ENCODE assay signal across 16 cellular contexts in genomic region chr21:25626752-25627151, GRCh38. TPM values are rescaled to one million over a fixed set of nuclear protein-coding genes. Genes with fewer than 3 reads are reported as not detected.
DNase-seq lines count a peak whose midpoint lies in the region; ATAC-seq, FAIRE-seq and TF ChIP-seq lines count a peak whose summit lies in the region.
"Had no signal": no experiment of that assay in that cellular context is flagged by ENCODE, and none has a peak within 500 bp of the region (broad histone marks: within the 10 kb centered on the region; RNA-seq: fewer than 3 reads in every experiment).

No MANE protein-coding gene starts in this region.

- no peaks in the 10 kb centered on the region for H3K27me3 ChIP-seq in liver (ENCODE audit: control insufficient read depth in 4 of 4, insufficient read depth in 4 of 4, low read length in 3 of 4)
- H3K27me3 ChIP-seq in HepG2 (ENCODE audit: control insufficient read depth in 1 of 2, insufficient read depth in 2 of 2, low read length in 2 of 2): 0 out of 5 replicates have a peak, but pooled peaks cover 0 to 4% of the 10 kb centered on the region in 2 experiments
- H3K27me3 ChIP-seq in bronchial epithelial cell (ENCODE audit: control insufficient read depth, insufficient read depth, low read length): no peaks in the 10 kb centered on the region
- no peaks in the 10 kb centered on the region for H3K27me3 ChIP-seq in right lobe of liver
- no peaks in the 10 kb centered on the region for H3K27me3 ChIP-seq in left lung
- H3K27me3 ChIP-seq: gastroesophageal sphincter, neutrophil had no signal

- no peaks in the 10 kb centered on the region for H3K9me3 ChIP-seq in liver (ENCODE audit: control insufficient read depth in 4 of 4, low read length in 3 of 4)
- no peaks in the 10 kb centered on the region for H3K9me3 ChIP-seq in HepG2 (ENCODE audit: low read length)
- H3K9me3 ChIP-seq in right lobe of liver: no peaks in the 10 kb centered on the region
- H3K9me3 ChIP-seq in left lung: no peaks in the 10 kb centered on the region
- H3K9me3 ChIP-seq: gastroesophageal sphincter, neutrophil had no signal

- intact Hi-C loops in HepG2 (cut with micrococcal nuclease; ENCODE audit: unreplicated experiment) (no loop called here), right lobe of liver (cut with DNase I) (no loop called here), left lung (cut with DNase I) (no loop called here)

- H3K27ac ChIP-seq in liver (ENCODE audit: low read depth in 1 of 2, low read length in 2 of 2) (no peak overlapping the region), HepG2 (ENCODE audit: extremely low read length, insufficient read depth, low read length) (no peak overlapping the region), right lobe of liver (no peak overlapping the region), left lung (peak overlapping the region in 1 of 2 donors; percentile 42)
- H3K27ac ChIP-seq: neutrophil, WERI-Rb-1 had no signal

- H3K36me3 ChIP-seq in liver (ENCODE audit: control insufficient read depth in 4 of 4, insufficient read depth in 3 of 4, low read depth in 1 of 4, low read length in 3 of 4) (no peaks in the 10 kb centered on the region), HepG2 (replicated peaks in 1 of 2; ENCODE audit: control insufficient read depth in 1 of 2, insufficient read depth in 2 of 2, low read length in 2 of 2) (no peaks in the 10 kb centered on the region), bronchial epithelial cell (ENCODE audit: control insufficient read depth, insufficient read depth, low read length) (no peaks in the 10 kb centered on the region), right lobe of liver (no peaks in the 10 kb centered on the region), left lung (no peaks in the 10 kb centered on the region)
- H3K36me3 ChIP-seq: gastroesophageal sphincter, neutrophil, WERI-Rb-1 had no signal

- H3K4me1 ChIP-seq in liver (ENCODE audit: control insufficient read depth in 4 of 4, insufficient read depth in 4 of 4, low read length in 3 of 4): no peaks in the 10 kb centered on the region
- H3K4me1 ChIP-seq in HepG2 (ENCODE audit: insufficient read depth, low read length): no peaks in the 10 kb centered on the region
- no peaks in the 10 kb centered on the region for H3K4me1 ChIP-seq in right lobe of liver
- no peaks in the 10 kb centered on the region for H3K4me1 ChIP-seq in left lung

- H4K20me1 ChIP-seq in HepG2 (ENCODE audit: insufficient read depth, low read length): no peaks in the 10 kb centered on the region

- TF ChIP-seq EP300 in HepG2 (IDR thresholded peaks at IDR 0.05; ENCODE audit: low read depth in 2 of 2, low read length in 2 of 2) (no peak), HepG2 (CRISPR knock-in tag; IDR thresholded peaks at IDR 0.05; ENCODE audit: borderline replicate concordance) (no peak)

- no peak for FAIRE-seq in HepG2 (lab: Jason Lieb, UNC)
- FAIRE-seq in bronchial epithelial cell (lab: Jason Lieb, UNC): no peak

- CTCF ChIA-PET in HepG2 (lab: Yijun Ruan, JAX; ENCODE audit: low intra/inter-chr PET ratio, low total read pairs): no interaction called here

- H2AFZ ChIP-seq in HepG2 (ENCODE audit: low read length): no peak overlapping the region

- TF ChIP-seq RAD21 in liver (IDR thresholded peaks at IDR 0.05) (no peak), HepG2 (CRISPR knock-in tag; IDR thresholded peaks at IDR 0.05) (no peak)

- no peak overlapping the region for H3K4me2 ChIP-seq in HepG2 (ENCODE audit: low read depth, low read length)

- no peaks in the 10 kb centered on the region for H3K79me2 ChIP-seq in HepG2 (ENCODE audit: insufficient read depth, low read length)

- DNase-seq in HepG2 (ENCODE audit: low spot score) (no peak), bronchial epithelial cell (ENCODE audit: low read depth) (peak; percentile 10), right lobe of liver (peak in 2 of 3 donors; percentile 49), left lung (no peak)
- no peak for DNase-seq in activated effector memory CD4-positive, alpha-beta T cell treated with Interleukin-2 at 50 U/mL for 16 hours
- DNase-seq in stimulated activated CD4-positive, alpha-beta T cell treated with anti-CD3 and anti-CD28 coated beads, Interleukin-1b, Interleukin-23, amount 100 ng/mL, for 48 hours: no peak
- DNase-seq: H7; NCI-H1436 treated with DMSO at 0.1 percent for 48 hours; NCI-H526; stimulated activated CD4-positive, alpha-beta T cell treated with anti-CD3 and anti-CD28 coated beads, Interleukin-4, amount 100 ng/mL, for 24 hours; stimulated activated CD8-positive, alpha-beta memory T cell treated with anti-CD3 and anti-CD28 coated beads, Interleukin-4, amount 100 ng/mL, for 48 hours; WERI-Rb-1 had no signal

- TF ChIP-seq POLR2A in HepG2 (IDR thresholded peaks at IDR 0.05; ENCODE audit: insufficient read depth in 1 of 2, low read depth in 2 of 2, low read length in 2 of 2) (no peak), right lobe of liver (IDR thresholded peaks at IDR 0.05) (no peak)

- H3K4me3 ChIP-seq in liver (ENCODE audit: low read depth in 1 of 3, low read length in 3 of 3): no peak overlapping the region
- H3K4me3 ChIP-seq in HepG2 (replicated peaks in 1 of 3; ENCODE audit: insufficient read depth in 1 of 3, low read depth in 2 of 3, low read length in 3 of 3): no peak overlapping the region
- no peak overlapping the region for H3K4me3 ChIP-seq in bronchial epithelial cell (ENCODE audit: low read depth, low read length)
- no peak overlapping the region for H3K4me3 ChIP-seq in right lobe of liver
- no peak overlapping the region for H3K4me3 ChIP-seq in left lung
- H3K4me3 ChIP-seq: gastroesophageal sphincter had no signal

- TF ChIP-seq CTCF in liver (IDR thresholded peaks at IDR 0.05; ENCODE audit: low read depth, low read length, missing input control) (no peak), HepG2 (CRISPR knock-in tag; IDR thresholded peaks at IDR 0.05) (no peak), bronchial epithelial cell (IDR thresholded peaks at IDR 0.05; ENCODE audit: insufficient read depth, low read length, severe bottlenecking) (no peak), right lobe of liver (IDR thresholded peaks at IDR 0.05) (no peak), left lung (IDR thresholded peaks at IDR 0.05) (no peak)

- ATAC-seq in HepG2: no peak
- peak; percentile 41 to 81 (median 62) for ATAC-seq in right lobe of liver
- no peak for ATAC-seq in left lung
- ATAC-seq in GM19324 (IDR thresholded peaks at IDR 0.05; ENCODE audit: low FRiP score, unreplicated experiment): no peak

- H3K9ac ChIP-seq in liver (ENCODE audit: low read depth in 1 of 2, low read length in 2 of 2) (no peak overlapping the region), HepG2 (ENCODE audit: insufficient read depth, low read depth, low read length) (no peak overlapping the region)

- POLR2A ChIA-PET in HepG2 (lab: Yijun Ruan, JAX): no interaction called here

- WGBS in liver: 57% methylated on average over 2 of the region's 2 CpGs
- WGBS in HepG2 (ENCODE audit: low lambda C conversion rate): 0% methylated on average over 1 of the region's 2 CpGs
- 50% methylated on average over 2 of the region's 2 CpGs for WGBS in right lobe of liver (ENCODE audit: insufficient coverage, low coverage, low lambda C conversion rate, missing lambda C conversion rate)

- in situ Hi-C loops in HepG2 (cut with HindIII; ENCODE audit: extremely low pct_ligation_motif_present, low pct_unique_long_range_greater_than_20kb): no loop called here

- BruUV-seq in HepG2 (replicated peaks; lab: Mats Ljungman, UMichigan): no TSS peak

RNA-seq across cellular contexts. Expression of gene JAM2, which starts 12.3 kb away (rescaled TPM):
- total RNA-seq in liver (1 to 10 TPM; 1.2 to 1.3 TPM), HepG2 (2016; rRNA removed; fragmentation: Illumina TruSeq; extraction: Trizol) (not detected in 2 replicates), bronchial epithelial cell (under 0.01 TPM in 1 of 2 replicates, not detected in the other), right lobe of liver (1 to 10 TPM; 1.3 to 2.9 (median 2.0) TPM), left lung (10 to 100 TPM; 14.1 to 25.3 TPM)
- polyA plus RNA-seq in liver (1 to 10 TPM in 1 of 2 donors, under 1 TPM in 1; 0.89 to 2.0 TPM), HepG2 (2011; rRNA removed) (0.04 and 0.07 TPM in 2 replicates)
- not detected in 2 replicates for total RNA-seq in HepG2 (2016; cell fraction: cytosol; rRNA removed; fragmentation: Illumina TruSeq; extraction: Trizol; ENCODE audit: low read depth)
- not detected in 2 replicates for total RNA-seq in HepG2 (2016; cell fraction: insoluble cytoplasmic fraction; rRNA removed; fragmentation: Illumina TruSeq; extraction: Trizol)
- total RNA-seq in HepG2 (2016; cell fraction: membrane; rRNA removed; fragmentation: Illumina TruSeq; extraction: Trizol): not detected in 2 replicates
- total RNA-seq in HepG2 (2016; cell fraction: nucleus; rRNA removed; fragmentation: Illumina TruSeq; extraction: Trizol): not detected in 2 replicates
- not detected in 2 replicates for polyA plus RNA-seq in HepG2 (2011; cell fraction: cytosol; rRNA removed)
- polyA plus RNA-seq in HepG2 (2011; cell fraction: nucleus; rRNA removed): 0.10 TPM in 1 of 2 replicates, not detected in the other
- 0.12 TPM in 1 of 2 replicates, not detected in the other for polyA plus RNA-seq in HepG2 (2012)
- polyA plus RNA-seq in HepG2 (2016; cell fraction: cytosol; fragmentation: Illumina TruSeq; extraction: Trizol; ENCODE audit: low read depth): not detected in 2 replicates
- polyA plus RNA-seq in HepG2 (2016; cell fraction: insoluble cytoplasmic fraction; fragmentation: Illumina TruSeq; extraction: Trizol; ENCODE audit: low read depth): not detected in 2 replicates
- polyA plus RNA-seq in HepG2 (2016; cell fraction: membrane; fragmentation: Illumina TruSeq; extraction: Trizol; ENCODE audit: low read depth): not detected in 2 replicates
- polyA plus RNA-seq in HepG2 (2016; cell fraction: nucleus; fragmentation: Illumina TruSeq; extraction: Trizol; ENCODE audit: insufficient read depth, low read depth): not detected in 2 replicates
- polyA minus RNA-seq in HepG2 (2011; rRNA and poly(A)+ RNA removed; ENCODE audit: low replicate concordance): not detected in 2 replicates
- polyA minus RNA-seq in HepG2 (2011; cell fraction: cytosol; rRNA and poly(A)+ RNA removed): not detected in 2 replicates
- polyA minus RNA-seq in HepG2 (2011; cell fraction: nucleus; rRNA and poly(A)+ RNA removed): not detected in 2 replicates

RNA-seq across cellular contexts. Expression of gene MRPL39, which starts 19.5 kb away (rescaled TPM):
- total RNA-seq in liver (10 to 100 TPM; 19.2 to 25.7 TPM), HepG2 (2016; rRNA removed; fragmentation: Illumina TruSeq; extraction: Trizol) (91.2 and 141 TPM in 2 replicates), bronchial epithelial cell (26.6 and 44.0 TPM in 2 replicates), right lobe of liver (10 to 100 TPM; 18.4 to 23.8 (median 19.5) TPM), left lung (10 to 100 TPM; 21.3 to 23.7 TPM)
- polyA plus RNA-seq in liver (10 to 100 TPM; 23.1 to 35.7 TPM), HepG2 (2011; rRNA removed) (19.8 and 29.1 TPM in 2 replicates)
- 11.9 and 12.5 TPM in 2 replicates for total RNA-seq in HepG2 (2016; cell fraction: cytosol; rRNA removed; fragmentation: Illumina TruSeq; extraction: Trizol; ENCODE audit: low read depth)
- total RNA-seq in HepG2 (2016; cell fraction: insoluble cytoplasmic fraction; rRNA removed; fragmentation: Illumina TruSeq; extraction: Trizol): 88.8 and 142 TPM in 2 replicates
- total RNA-seq in HepG2 (2016; cell fraction: membrane; rRNA removed; fragmentation: Illumina TruSeq; extraction: Trizol): 14.3 and 18.5 TPM in 2 replicates
- 33.8 and 40.4 TPM in 2 replicates for total RNA-seq in HepG2 (2016; cell fraction: nucleus; rRNA removed; fragmentation: Illumina TruSeq; extraction: Trizol)
- 11.8 and 15.2 TPM in 2 replicates for polyA plus RNA-seq in HepG2 (2011; cell fraction: cytosol; rRNA removed)
- 4.5 and 5.4 TPM in 2 replicates for polyA plus RNA-seq in HepG2 (2011; cell fraction: nucleus; rRNA removed)
- 27.8 and 42.6 TPM in 2 replicates for polyA plus RNA-seq in HepG2 (2012)
- polyA plus RNA-seq in HepG2 (2016; cell fraction: cytosol; fragmentation: Illumina TruSeq; extraction: Trizol; ENCODE audit: low read depth): 7.7 and 8.7 TPM in 2 replicates
- polyA plus RNA-seq in HepG2 (2016; cell fraction: insoluble cytoplasmic fraction; fragmentation: Illumina TruSeq; extraction: Trizol; ENCODE audit: low read depth): 109 and 121 TPM in 2 replicates
- polyA plus RNA-seq in HepG2 (2016; cell fraction: membrane; fragmentation: Illumina TruSeq; extraction: Trizol; ENCODE audit: low read depth): 9.3 and 12.6 TPM in 2 replicates
- 31.3 and 36.3 TPM in 2 replicates for polyA plus RNA-seq in HepG2 (2016; cell fraction: nucleus; fragmentation: Illumina TruSeq; extraction: Trizol; ENCODE audit: insufficient read depth, low read depth)
- 5.1 and 12.3 TPM in 2 replicates for polyA minus RNA-seq in HepG2 (2011; rRNA and poly(A)+ RNA removed; ENCODE audit: low replicate concordance)
- 11.0 and 11.9 TPM in 2 replicates for polyA minus RNA-seq in HepG2 (2011; cell fraction: cytosol; rRNA and poly(A)+ RNA removed)
- 23.2 and 30.5 TPM in 2 replicates for polyA minus RNA-seq in HepG2 (2011; cell fraction: nucleus; rRNA and poly(A)+ RNA removed)

Comparison
In these comparisons a context has a peak if more than half of its experiments do, and no peak if none do; other contexts are left out.
1. ATAC-seq: peak in right lobe of liver (4 of 4); none in HepG2 (single experiment), left lung (single experiment) and GM19324 (single experiment).
2. DNase-seq: peak in bronchial epithelial cell (single experiment) and right lobe of liver (2 of 3); none in HepG2 (single experiment), left lung (0 of 2), activated effector memory CD4-positive, alpha-beta T cell treated with Interleukin-2 at 50 U/mL for 16 hours (single experiment) and stimulated activated CD4-positive, alpha-beta T cell treated with anti-CD3 and anti-CD28 coated beads, Interleukin-1b, Interleukin-23, amount 100 ng/mL, for 48 hours (single experiment).